Comparison of ENCODE assay signal across 21 cellular contexts in the genomic region with DNA sequence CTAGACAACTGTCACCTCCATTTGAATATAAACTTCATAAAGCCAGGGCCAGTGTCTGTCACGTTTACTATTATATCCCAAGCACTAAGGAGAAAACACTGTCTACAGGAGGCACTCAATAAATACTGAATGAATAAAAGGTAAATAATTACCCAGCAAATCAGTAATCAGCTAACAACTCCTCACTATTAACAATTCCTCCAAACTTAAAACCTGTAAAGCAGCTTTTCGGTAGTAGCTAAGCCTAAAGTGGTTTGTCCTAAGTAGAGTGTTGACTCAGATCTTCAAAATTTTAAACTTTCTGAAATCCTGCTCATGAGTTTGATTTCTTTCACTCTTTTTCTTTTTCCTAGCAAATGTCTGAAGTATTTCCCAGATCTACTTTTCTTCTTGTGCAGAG. TPM values are rescaled to one million over a fixed set of nuclear protein-coding genes. Genes with fewer than 3 reads are reported as not detected.
"Had no signal": no experiment of that assay in that cellular context is flagged by ENCODE, and none has a peak within 500 bp of the region (broad histone marks: within the 10 kb centered on the region; RNA-seq: fewer than 3 reads in every experiment).

No MANE protein-coding gene starts in this region.

- H3K27ac ChIP-seq: heart right ventricle, right atrium auricular region, sigmoid colon, skin epidermis, testis, tibial nerve had no signal

- H3K27me3 ChIP-seq: heart right ventricle, right atrium auricular region, sigmoid colon, testis, tibial nerve had no signal

- H3K27me3 Mint-ChIP-seq: memory B cell; stimulated activated naive B cell treated with anti-CD40 and anti-IgM and Interleukin-4, amounts not matched to agents 10 μg/mL and 1 μg/mL and 100 μg/mL, for 72 hours; stimulated activated naive CD8-positive, alpha-beta T cell treated with anti-CD3 and anti-CD28 coated beads, Interleukin-15, amount 100 ng/mL, for 72 hours had no signal

- H3K9me3 Mint-ChIP-seq: memory B cell; mesothelial cell of epicardium; natural killer cell; neural crest cell; stimulated activated naive B cell treated with anti-CD40 and anti-IgM and Interleukin-4, amounts not matched to agents 10 μg/mL and 1 μg/mL and 100 μg/mL, for 72 hours; stimulated activated naive CD8-positive, alpha-beta T cell treated with anti-CD3 and anti-CD28 coated beads, Interleukin-15, amount 100 ng/mL, for 72 hours had no signal

- DNase-seq: effector memory CD4-positive, alpha-beta T cell; heart right ventricle; hypothalamus; kidney glomerular epithelial cell; natural killer cell; posterior cingulate gyrus; sigmoid colon; stimulated activated CD4-positive, alpha-beta T cell treated with anti-CD3 and anti-CD28 coated beads, Interleukin-2, amount 100 ng/mL, for 24 hours; stimulated activated CD4-positive, alpha-beta T cell treated with anti-CD3 and anti-CD28 coated beads, Interleukin-4, amount 100 ng/mL, for 4 hours; stimulated activated naive B cell treated with anti-CD40 and anti-IgM and Interleukin-4, amounts not matched to agents 10 μg/mL and 1 μg/mL and 100 μg/mL, for 72 hours; stimulated activated naive CD8-positive, alpha-beta T cell treated with anti-CD3 and anti-CD28 coated beads, Interleukin-15, amount 100 ng/mL, for 72 hours; testis had no signal

- H3K4me1 ChIP-seq: right atrium auricular region, testis, tibial nerve had no signal

- H3K36me3 Mint-ChIP-seq: natural killer cell had no signal

- ATAC-seq: esophagus mucosa; heart right ventricle; natural killer cell; stimulated activated naive B cell treated with anti-CD40 and anti-IgM and Interleukin-4, amounts not matched to agents 10 μg/mL and 1 μg/mL and 100 μg/mL, for 72 hours; stimulated activated naive CD8-positive, alpha-beta T cell treated with anti-CD3 and anti-CD28 coated beads, Interleukin-15, amount 100 ng/mL, for 72 hours had no signal

- H3K9me3 ChIP-seq: heart right ventricle, right atrium auricular region, sigmoid colon, testis, tibial nerve had no signal

- H3K4me1 Mint-ChIP-seq: mesothelial cell of epicardium; neural crest cell; stimulated activated naive CD8-positive, alpha-beta T cell treated with anti-CD3 and anti-CD28 coated beads, Interleukin-15, amount 100 ng/mL, for 72 hours had no signal

- H3K4me3 Mint-ChIP-seq: memory B cell; mesothelial cell of epicardium; natural killer cell; neural crest cell; stimulated activated naive B cell treated with anti-CD40 and anti-IgM and Interleukin-4, amounts not matched to agents 10 μg/mL and 1 μg/mL and 100 μg/mL, for 72 hours; stimulated activated naive CD8-positive, alpha-beta T cell treated with anti-CD3 and anti-CD28 coated beads, Interleukin-15, amount 100 ng/mL, for 72 hours had no signal

- H3K36me3 ChIP-seq: right atrium auricular region, sigmoid colon had no signal

- H3K27ac Mint-ChIP-seq: memory B cell; mesothelial cell of epicardium; natural killer cell; stimulated activated naive B cell treated with anti-CD40 and anti-IgM and Interleukin-4, amounts not matched to agents 10 μg/mL and 1 μg/mL and 100 μg/mL, for 72 hours; stimulated activated naive CD8-positive, alpha-beta T cell treated with anti-CD3 and anti-CD28 coated beads, Interleukin-15, amount 100 ng/mL, for 72 hours had no signal

- H3K4me3 ChIP-seq: heart right ventricle, right atrium auricular region, sigmoid colon, skin epidermis, testis, tibial nerve had no signal

RNA-seq across cellular contexts. Expression of a gene that starts 39.9 kb away (rescaled TPM):
- total RNA-seq: glomerular endothelial cell, mesothelial cell of epicardium, natural killer cell, osteocyte had no signal
